Comparison of ENCODE assay signal across 1 cellular context in genomic region chr2:28908172-28908571, GRCh38.
TF ChIP-seq lines count a peak whose summit lies in the region.

No MANE protein-coding gene starts in this region.

TF ChIP-seq in A549, 52 proteins besides CTCF, POLR2A, EP300 and RAD21 (continued from another document):
- TF ChIP-seq MYC (IDR thresholded peaks at IDR 0.05; ENCODE audit: borderline replicate concordance, low read length) (no peak), ZFP36 (IDR thresholded peaks at IDR 0.05; ENCODE audit: borderline replicate concordance, partially characterized antibody) (no peak), ELK1 (IDR thresholded peaks at IDR 0.05; ENCODE audit: low read depth, low read length) (no peak)
